ENCODE assay signal across 12 cellular contexts in genomic region chr2:152585830-152586484, GRCh38.
DNase-seq lines count a peak whose midpoint lies in the region; ATAC-seq, FAIRE-seq and TF ChIP-seq lines count a peak whose summit lies in the region.
"Had no signal": no experiment of that assay in that cellular context is flagged by ENCODE, and none has a peak within 500 bp of the region (broad histone marks: within the 10 kb centered on the region; RNA-seq: fewer than 3 reads in every experiment).

No MANE protein-coding gene starts in this region.

- POLR2A ChIA-PET in endothelial cell of umbilical vein (lab: Charles Lee), result interaction anchor here (0.7 kb wide), 2 partner anchors 31 to 141 kb away, joined by 5 read pairs; no protein-coding TSS in a partner anchor
- POLR2A ChIA-PET in GM10248 (lab: Yijun Ruan, JAX), result no interaction called here

- CTCF ChIA-PET in endothelial cell of umbilical vein (lab: Charles Lee), result interaction anchor here (1.1 to 1.5 kb wide), 2 partner anchors 32 to 410 kb away, joined by 3 to 5 read pairs; no protein-coding TSS in a partner anchor
- CTCF ChIA-PET in GM10248 (lab: Yijun Ruan, JAX), result interaction anchor here (0.9 to 1.3 kb wide), 3 partner anchors 26 to 53 kb away, joined by 3 read pairs; no protein-coding TSS in a partner anchor

- TF ChIP-seq POLR2A in NB4 (IDR thresholded peaks at IDR 0.05; ENCODE audit: extremely low read depth, insufficient read length) (no peak), endothelial cell of umbilical vein (IDR thresholded peaks at IDR 0.05; ENCODE audit: low read depth, low read length) (no peak)

- H2AFZ ChIP-seq in endothelial cell of umbilical vein (ENCODE audit: low read depth, low read length), result no peak overlapping the region

- dilution Hi-C loops in endothelial cell of umbilical vein (cut with MboI; ENCODE audit: extremely low pct_ligation_motif_present, low sequenced_read_pairs), result no loop called here

- no peak for ATAC-seq in GM21786 (IDR thresholded peaks at IDR 0.05; ENCODE audit: unreplicated experiment)

- H3K9me1 ChIP-seq in endothelial cell of umbilical vein (replicated peaks; ENCODE audit: control insufficient read depth, extremely low read depth, insufficient read depth, low read length), result no peaks in the 10 kb centered on the region

- H3K27ac ChIP-seq in endothelial cell of umbilical vein (ENCODE audit: insufficient read depth, low read depth, low read length), result no peak overlapping the region

- BruUV-seq in endothelial cell of umbilical vein (replicated peaks; lab: Mats Ljungman, UMichigan), result no TSS peak

- no peak overlapping the region for H3K4me3 ChIP-seq in BE2C (ENCODE audit: low read depth, low read length)
- H3K4me3 ChIP-seq in NB4 (ENCODE audit: low read depth, low read length), result no peak overlapping the region
- no peak overlapping the region for H3K4me3 ChIP-seq in endothelial cell of umbilical vein (replicated peaks in 1 of 3; ENCODE audit: insufficient read depth in 1 of 3, low read depth in 1 of 3, low read length in 3 of 3)

- H4K20me1 ChIP-seq in endothelial cell of umbilical vein (replicated peaks; ENCODE audit: control insufficient read depth, extremely low read depth, insufficient read depth, low read length), result no peaks in the 10 kb centered on the region

- H3K4me1 ChIP-seq in BE2C (peaks cover 4% of the 10 kb centered on the region; the same call in 1 of the 2 replicates), endothelial cell of umbilical vein (ENCODE audit: control insufficient read depth, extremely low read depth, insufficient read depth, low read length) (peaks cover 26% of the 10 kb centered on the region)

- DNase-seq in BE2C, result peak; percentile 25
- DNase-seq in NB4 (ENCODE audit: low read depth), result peak; percentile 12
- peak; percentile 69 for DNase-seq in endothelial cell of umbilical vein (ENCODE audit: low read depth, low spot score)
- DNase-seq in non-pigmented ciliary epithelial cell (ENCODE audit: low read depth), result peak; percentile 73
- no peak for DNase-seq in GM10248 (ENCODE audit: extremely low spot score)
- no peak for DNase-seq in activated CD8-positive, alpha-beta memory T cell treated with anti-CD3 and anti-CD28 coated beads, Interleukin-2, amount 50 U/mL, for 4 hours
- DNase-seq in GM20000 (ENCODE audit: low spot score), result no peak
- DNase-seq: activated CD4-positive, alpha-beta T cell treated with anti-CD3 and anti-CD28 coated beads, Interleukin-2, amount 10 ng/mL, durations not matched to agents 7 days and 5 days; effector CD4-positive, alpha-beta T cell; naive B cell; NCI-H774 had no signal

- TF ChIP-seq CTCF in BE2C (IDR thresholded peaks at IDR 0.05; ENCODE audit: low read depth, low read length), result no peak
- TF ChIP-seq CTCF in NB4 (IDR thresholded peaks at IDR 0.05; ENCODE audit: low read depth, low read length), result no peak
- no peak for TF ChIP-seq CTCF in endothelial cell of umbilical vein (IDR thresholded peaks at IDR 0.05; ENCODE audit: extremely low read depth in 1 of 2, insufficient read depth in 1 of 2, low read depth in 1 of 2, low read length in 2 of 2)
- TF ChIP-seq CTCF in GM10248 (IDR thresholded peaks at IDR 0.05; ENCODE audit: control extremely low read depth, extremely low read depth, low read depth, missing control alignments), result no peak
- TF ChIP-seq CTCF in GM20000 (IDR thresholded peaks at IDR 0.05; ENCODE audit: extremely low read depth, missing control alignments), result no peak

- no peaks in the 10 kb centered on the region for H3K27me3 ChIP-seq in BE2C
- no peaks in the 10 kb centered on the region for H3K27me3 ChIP-seq in endothelial cell of umbilical vein (ENCODE audit: control insufficient read depth in 2 of 2, insufficient read depth in 2 of 2, low read length in 2 of 2)

- peak; percentile 31 for FAIRE-seq in endothelial cell of umbilical vein (lab: Jason Lieb, UNC)

- H3K9me3 ChIP-seq in BE2C (no peaks in the 10 kb centered on the region), endothelial cell of umbilical vein (replicated peaks; ENCODE audit: control insufficient read depth, insufficient read depth, low read length) (no peaks in the 10 kb centered on the region)

- no peaks in the 10 kb centered on the region for H3K36me3 ChIP-seq in BE2C
- no peaks in the 10 kb centered on the region for H3K36me3 ChIP-seq in endothelial cell of umbilical vein (ENCODE audit: control insufficient read depth in 2 of 2, extremely low read depth in 1 of 2, insufficient read depth in 2 of 2, low read length in 2 of 2)

- intact Hi-C loops in endothelial cell of umbilical vein (cut with micrococcal nuclease), result no loop called here

- H3K4me2 ChIP-seq in endothelial cell of umbilical vein (ENCODE audit: insufficient read depth, low read length), result no peak overlapping the region

- H3K9ac ChIP-seq in endothelial cell of umbilical vein (replicated peaks; ENCODE audit: extremely low read depth, insufficient read depth, low read length), result no peak overlapping the region

- no peaks in the 10 kb centered on the region for H3K79me2 ChIP-seq in endothelial cell of umbilical vein (ENCODE audit: control insufficient read depth, insufficient read depth, low read length)

TF ChIP-seq in endothelial cell of umbilical vein, 7 proteins besides CTCF, POLR2A, EP300 and RAD21:
- TF ChIP-seq EZH2 (IDR thresholded peaks at IDR 0.05; ENCODE audit: borderline replicate concordance, low read depth, low read length, severe bottlenecking), result no peak
- peak; percentile 85 for TF ChIP-seq FOS (IDR thresholded peaks at IDR 0.05; ENCODE audit: borderline replicate concordance, insufficient read depth, low read length)
- TF ChIP-seq JUN (IDR thresholded peaks at IDR 0.05; ENCODE audit: borderline replicate concordance, insufficient read depth, insufficient read length, low read depth), result no peak
- TF ChIP-seq MAX (IDR thresholded peaks at IDR 0.05; ENCODE audit: insufficient read depth, insufficient read length), result no peak
- TF ChIP-seq MYC (IDR thresholded peaks at IDR 0.05; ENCODE audit: low read depth, low read length), result no peak

Comparison
In these comparisons a context has a peak if more than half of its experiments do, and no peak if none do; other contexts are left out.
1. DNase-seq: peak in BE2C (single experiment), NB4 (single experiment), endothelial cell of umbilical vein (single experiment) and non-pigmented ciliary epithelial cell (single experiment); none in GM10248 (single experiment), activated CD8-positive, alpha-beta memory T cell treated with anti-CD3 and anti-CD28 coated beads, Interleukin-2, amount 50 U/mL, for 4 hours (single experiment) and GM20000 (single experiment).